ENCODE assay signal across 14 cellular contexts in the genomic region with DNA sequence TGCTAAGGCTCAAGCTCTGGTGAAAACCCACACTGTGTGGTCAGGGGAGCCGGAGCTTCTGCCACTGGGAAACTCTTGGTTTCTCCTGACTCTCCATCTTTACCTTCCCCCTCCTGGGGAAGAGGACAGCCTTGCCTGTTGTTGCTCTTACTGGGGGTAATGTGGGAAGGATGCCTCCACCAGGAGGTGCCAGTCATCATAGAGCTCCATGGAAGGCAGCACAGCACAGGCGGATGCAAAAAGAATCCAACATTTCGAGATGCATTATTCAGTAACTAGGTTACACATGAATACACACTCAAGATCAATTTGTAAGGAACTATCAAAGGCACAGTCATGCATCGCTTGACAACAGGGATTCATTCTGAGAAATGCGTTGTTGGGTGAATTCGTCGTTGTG.
A peak's percentile ranks its signal among the peaks of the same experiment; 100 is the strongest.
DNase-seq lines count a peak whose midpoint lies in the region; ATAC-seq and TF ChIP-seq lines count a peak whose summit lies in the region.
"Had no signal": no experiment of that assay in that cellular context is flagged by ENCODE, and none has a peak within 500 bp of the region (broad histone marks: within the 10 kb centered on the region; RNA-seq: fewer than 3 reads in every experiment).

No MANE protein-coding gene starts in this region.

- intact Hi-C loops in testis (cut with DNase I; ENCODE audit: low total_unique reads): no loop called here

- TF ChIP-seq CTCF in foreskin keratinocyte (conservative IDR thresholded peaks at IDR 0.05) (peak; percentile 14), testis (IDR thresholded peaks at IDR 0.05) (no peak)

- no peak overlapping the region for H3K4me3 ChIP-seq in testis
- H3K4me3 ChIP-seq: left lung, pancreas, SJSA1 had no signal

- DNase-seq in NCI-H1694 treated with DMSO at 0.1 percent for 48 hours (lab: John Stamatoyannopoulos, UW) (peak; percentile 18), NCI-H1694 (lab: John Stamatoyannopoulos, UW) (no peak), RPMI7951 (ENCODE audit: low read depth) (peak; percentile 32), foreskin keratinocyte (no peak), testis (peak; percentile 32), NCI-H1930 (lab: John Stamatoyannopoulos, UW) (no peak)
- DNase-seq: activated CD4-positive, alpha-beta T cell treated with anti-CD3 and anti-CD28 coated beads for 36 hours; foreskin melanocyte; left lung; pancreas; stimulated activated CD4-positive, alpha-beta T cell treated with anti-CD3 and anti-CD28 coated beads, Interleukin-2, amount 100 ng/mL, for 24 hours had no signal

- H3K9me3 ChIP-seq in testis: no peaks in the 10 kb centered on the region
- H3K9me3 ChIP-seq: left lung, pancreas, SJSA1 had no signal

- no peaks in the 10 kb centered on the region for H3K36me3 ChIP-seq in testis (ENCODE audit: low read depth, missing control alignments)
- H3K36me3 ChIP-seq: left lung, pancreas, SJSA1 had no signal

- ATAC-seq in foreskin keratinocyte (no peak), HG03025 (IDR thresholded peaks at IDR 0.05; ENCODE audit: low FRiP score, unreplicated experiment) (no peak), GM21737 (IDR thresholded peaks at IDR 0.05; ENCODE audit: unreplicated experiment) (no peak)
- ATAC-seq: activated CD4-positive, alpha-beta T cell treated with anti-CD3 and anti-CD28 coated beads for 36 hours; left lung; pancreas had no signal

- no peak for TF ChIP-seq POLR2A in testis (IDR thresholded peaks at IDR 0.05)

- H3K4me1 ChIP-seq in foreskin keratinocyte (no peaks in the 10 kb centered on the region), testis (no peaks in the 10 kb centered on the region)
- H3K4me1 ChIP-seq: left lung, pancreas had no signal

- H3K27me3 ChIP-seq in foreskin keratinocyte (peaks cover 5% of the 10 kb centered on the region), testis (no peaks in the 10 kb centered on the region)
- H3K27me3 ChIP-seq: left lung, SJSA1 had no signal

- H3K27ac ChIP-seq in foreskin keratinocyte (no peak overlapping the region), testis (no peak overlapping the region)
- H3K27ac ChIP-seq: left lung, pancreas, SJSA1 had no signal

- 94% methylated on average over 7 of the region's 7 CpGs for WGBS in testis, 2 donors

Comparison
In these comparisons a context has a peak if more than half of its experiments do, and no peak if none do; other contexts are left out.
1. DNase-seq: peak in NCI-H1694 treated with DMSO at 0.1 percent for 48 hours (single experiment), RPMI7951 (single experiment) and testis (single experiment); none in NCI-H1694 (single experiment), foreskin keratinocyte (0 of 2) and NCI-H1930 (0 of 2).